10 cellular contexts compared by ENCODE assay signal in genomic region chr12:67388331-67389163, GRCh38.
DNase-seq lines count a peak whose midpoint lies in the region; ATAC-seq, FAIRE-seq and TF ChIP-seq lines count a peak whose summit lies in the region.
"Had no signal": no experiment of that assay in that cellular context is flagged by ENCODE, and none has a peak within 500 bp of the region (broad histone marks: within the 10 kb centered on the region; RNA-seq: fewer than 3 reads in every experiment).

No MANE protein-coding gene starts in this region.

- no peaks in the 10 kb centered on the region for H3K79me2 ChIP-seq in keratinocyte (ENCODE audit: control insufficient read depth, insufficient read depth, low read length)

- no peak overlapping the region for H2AFZ ChIP-seq in keratinocyte (ENCODE audit: control insufficient read depth, low read length)

- no TSS peak for BruUV-seq in A673 (replicated peaks; lab: Mats Ljungman, UMichigan)

- H3K4me2 ChIP-seq in keratinocyte (ENCODE audit: control insufficient read depth, extremely low read depth, insufficient read depth, low read depth, low read length), result peak overlapping the region; percentile 2

- POLR2A ChIA-PET in A673 (lab: Charles Lee; ENCODE audit: low non-redundant PET), result no interaction called here

- CTCF ChIA-PET in A673 (lab: Charles Lee), result no interaction called here

- no peak for FAIRE-seq in keratinocyte (lab: Jason Lieb, UNC)
- no peak for FAIRE-seq in frontal cortex (lab: Jason Lieb, UNC)
- FAIRE-seq: colon, D721Med had no signal

- H3K9ac ChIP-seq in keratinocyte (ENCODE audit: control insufficient read depth, extremely low read depth, insufficient read depth, low read length), result no peak overlapping the region

- no peak overlapping the region for H3K27ac ChIP-seq in A673 (ENCODE audit: low read depth, low read length, poor library complexity, severe bottlenecking)
- H3K27ac ChIP-seq in keratinocyte (ENCODE audit: control insufficient read depth, insufficient read depth, low read length), result no peak overlapping the region

- no peaks in the 10 kb centered on the region for H4K20me1 ChIP-seq in keratinocyte (ENCODE audit: control insufficient read depth, extremely low read depth, insufficient read depth, low read length)

- intact Hi-C loops in A673 (cut with micrococcal nuclease; ENCODE audit: unreplicated experiment) (no loop called here), posterior cingulate gyrus (cut with DNase I) (no loop called here)

- H3K9me1 ChIP-seq in keratinocyte (ENCODE audit: control insufficient read depth, extremely low read depth, insufficient read depth, low read length), result no peaks in the 10 kb centered on the region

- H3K4me3 ChIP-seq in A673 (ENCODE audit: low read depth, low read length, poor library complexity, severe bottlenecking) (no peak overlapping the region), H7 (ENCODE audit: insufficient read depth, low read depth, low read length) (no peak overlapping the region), keratinocyte (ENCODE audit: control insufficient read depth in 2 of 3, extremely low read depth in 1 of 3, insufficient read depth in 2 of 3, low read depth in 1 of 3, low read length in 3 of 3) (no peak overlapping the region)

- peak; percentile 25; the same call in 1 of the 2 replicates for TF ChIP-seq CTCF in A673 (conservative IDR thresholded peaks at IDR 0.05; ENCODE audit: low read depth, low read length)
- TF ChIP-seq CTCF in keratinocyte (optimal IDR thresholded peaks at IDR 0.05 in 1 of 3, IDR thresholded peaks at IDR 0.05 in 1 of 3, conservative IDR thresholded peaks at IDR 0.05 in 1 of 3; ENCODE audit: extremely low read depth in 1 of 3, insufficient read depth in 2 of 3, low read length in 3 of 3), result peak in 1 of 3 experiments; percentile 35

- H3K36me3 ChIP-seq in A673 (ENCODE audit: insufficient read depth, low read length, poor library complexity, severe bottlenecking) (no peaks in the 10 kb centered on the region), H7 (replicated peaks; ENCODE audit: control insufficient read depth, insufficient read depth, low read length) (no peaks in the 10 kb centered on the region), keratinocyte (ENCODE audit: control insufficient read depth in 2 of 2, extremely low read depth in 1 of 2, insufficient read depth in 2 of 2, low read length in 2 of 2) (no peaks in the 10 kb centered on the region)

- in situ Hi-C loops in SK-MEL-5 (cut with HindIII; ENCODE audit: low pct_unique_long_range_greater_than_20kb, low sequenced_read_pairs), result no loop called here

- no peaks in the 10 kb centered on the region for H3K27me3 ChIP-seq in A673 (replicated peaks; ENCODE audit: insufficient read depth, low read depth, low read length, poor library complexity)
- H3K27me3 ChIP-seq in H7 (ENCODE audit: control insufficient read depth, insufficient read depth, low read length), result no peaks in the 10 kb centered on the region
- H3K27me3 ChIP-seq in keratinocyte (ENCODE audit: control insufficient read depth, extremely low read depth, insufficient read depth, low read length), result no peaks in the 10 kb centered on the region

- H3K4me1 ChIP-seq in A673 (ENCODE audit: insufficient read depth, low read length, poor library complexity, severe bottlenecking) (peaks cover 25% of the 10 kb centered on the region), keratinocyte (ENCODE audit: control insufficient read depth, extremely low read depth, insufficient read depth, low read length) (peaks cover 7% of the 10 kb centered on the region)

- ATAC-seq in GM21825 (IDR thresholded peaks at IDR 0.05; ENCODE audit: unreplicated experiment), result no peak

- H3K9me3 ChIP-seq in A673 (ENCODE audit: low read depth, low read length, poor library complexity, severe bottlenecking) (no peaks in the 10 kb centered on the region), keratinocyte (ENCODE audit: control insufficient read depth, low read depth, low read length) (no peaks in the 10 kb centered on the region)

- dilution Hi-C loops in keratinocyte (cut with MboI; ENCODE audit: extremely low pct_ligation_motif_present, low sequenced_read_pairs), result no loop called here

- DNase-seq in A673 (ENCODE audit: low spot score) (peak; percentile 14), H7 (peak; percentile 17), SK-MEL-5 (ENCODE audit: low read depth, low spot score) (peak; percentile 33), keratinocyte (ENCODE audit: low read depth, low spot score) (no peak), posterior cingulate gyrus (no peak), GOT3 (lab: John Stamatoyannopoulos, UW) (no peak), frontal cortex (ENCODE audit: low spot score in 2 of 2) (no peak)

Comparison
In these comparisons a context has a peak if more than half of its experiments do, and no peak if none do; other contexts are left out.
1. DNase-seq: peak in A673 (single experiment), H7 (single experiment) and SK-MEL-5 (single experiment); none in keratinocyte (single experiment), posterior cingulate gyrus (0 of 10), GOT3 (single experiment) and frontal cortex (0 of 2).